Comparison of ENCODE assay signal across 26 cellular contexts in the genomic region with DNA sequence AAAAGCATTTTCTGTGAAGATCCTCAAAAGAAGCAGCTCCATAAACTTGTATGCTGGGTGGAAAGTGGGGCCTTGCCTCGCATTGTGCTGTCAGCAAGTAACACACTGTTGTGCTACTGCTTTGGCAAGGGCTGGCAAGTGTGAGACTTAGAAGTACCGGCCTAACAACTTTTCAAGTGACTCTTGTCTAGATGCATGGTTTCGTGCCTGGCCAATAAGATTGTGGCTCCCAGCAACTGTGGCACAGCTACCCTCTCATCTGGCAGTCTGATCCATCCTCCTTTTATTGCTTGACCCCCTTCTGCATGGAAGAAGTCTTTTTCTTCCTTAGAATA.
"Had no signal": no experiment of that assay in that cellular context is flagged by ENCODE, and none has a peak within 500 bp of the region (broad histone marks: within the 10 kb centered on the region; RNA-seq: fewer than 3 reads in every experiment).

No MANE protein-coding gene starts in this region.

- ATAC-seq: heart left ventricle; left ventricle myocardium superior; mucosa of descending colon; naive thymus-derived CD4-positive, alpha-beta T cell; natural killer cell treated with Interleukin-12 subunit alpha and Interleukin-12 subunit beta and Interleukin-15 and Interleukin-18, amount 100 ng/mL, for 72 hours; pancreas; right cardiac atrium; sciatic nerve; stimulated activated memory B cell treated with anti-CD40 and anti-IgM and Interleukin-4, amounts not matched to agents 10 μg/mL and 1 μg/mL and 100 μg/mL, for 72 hours; stimulated activated naive CD8-positive, alpha-beta T cell treated with anti-CD3 and anti-CD28 coated beads, Interleukin-15, amount 100 ng/mL, for 72 hours had no signal

- H3K27ac ChIP-seq: heart left ventricle, pancreas, prostate gland, skin epidermis, transverse colon, upper lobe of left lung had no signal

- H3K9me3 ChIP-seq: heart left ventricle, mucosa of descending colon, pancreas, prostate gland, transverse colon, upper lobe of left lung had no signal

- H3K36me3 ChIP-seq: heart left ventricle, pancreas, prostate gland, transverse colon, upper lobe of left lung had no signal

- H3K27me3 ChIP-seq: heart left ventricle, pancreas, transverse colon, upper lobe of left lung had no signal

- H3K4me3 ChIP-seq: heart left ventricle, mucosa of descending colon, pancreas, prostate gland, skin epidermis, transverse colon, upper lobe of left lung had no signal

- DNase-seq: glutamatergic neuron; heart left ventricle; hypothalamus; islet precursor cell; left ventricle myocardium superior; mucosa of descending colon; naive thymus-derived CD4-positive, alpha-beta T cell; nucleus accumbens; pancreas; posterior cingulate gyrus; retina; right cardiac atrium; stimulated activated CD4-positive, alpha-beta T cell treated with anti-CD3 and anti-CD28 coated beads, Interleukin-12 subunit alpha, Interleukin-12 subunit beta, amount 100 ng/mL, for 4 hours; stimulated activated CD4-positive, alpha-beta T cell treated with anti-CD3 and anti-CD28 coated beads, Interleukin-15, amount 100 ng/mL, for 24 hours; stimulated activated CD4-positive, alpha-beta T cell treated with anti-CD3 and anti-CD28 coated beads, Interleukin-4, amount 100 ng/mL, for 24 hours; stimulated activated CD8-positive, alpha-beta memory T cell treated with anti-CD3 and anti-CD28 coated beads, Interleukin-4, amount 100 ng/mL, for 48 hours; stimulated activated naive CD4-positive, alpha-beta T cell treated with Interleukin-2 at 50 U/mL for 16 hours; stimulated activated naive CD8-positive, alpha-beta T cell treated with anti-CD3 and anti-CD28 coated beads, Interleukin-15, amount 100 ng/mL, for 72 hours; substantia nigra; transverse colon had no signal

- H3K4me1 ChIP-seq: heart left ventricle, pancreas, prostate gland, transverse colon, upper lobe of left lung had no signal
